ENCODE assay signal across 13 cellular contexts in the genomic region with DNA sequence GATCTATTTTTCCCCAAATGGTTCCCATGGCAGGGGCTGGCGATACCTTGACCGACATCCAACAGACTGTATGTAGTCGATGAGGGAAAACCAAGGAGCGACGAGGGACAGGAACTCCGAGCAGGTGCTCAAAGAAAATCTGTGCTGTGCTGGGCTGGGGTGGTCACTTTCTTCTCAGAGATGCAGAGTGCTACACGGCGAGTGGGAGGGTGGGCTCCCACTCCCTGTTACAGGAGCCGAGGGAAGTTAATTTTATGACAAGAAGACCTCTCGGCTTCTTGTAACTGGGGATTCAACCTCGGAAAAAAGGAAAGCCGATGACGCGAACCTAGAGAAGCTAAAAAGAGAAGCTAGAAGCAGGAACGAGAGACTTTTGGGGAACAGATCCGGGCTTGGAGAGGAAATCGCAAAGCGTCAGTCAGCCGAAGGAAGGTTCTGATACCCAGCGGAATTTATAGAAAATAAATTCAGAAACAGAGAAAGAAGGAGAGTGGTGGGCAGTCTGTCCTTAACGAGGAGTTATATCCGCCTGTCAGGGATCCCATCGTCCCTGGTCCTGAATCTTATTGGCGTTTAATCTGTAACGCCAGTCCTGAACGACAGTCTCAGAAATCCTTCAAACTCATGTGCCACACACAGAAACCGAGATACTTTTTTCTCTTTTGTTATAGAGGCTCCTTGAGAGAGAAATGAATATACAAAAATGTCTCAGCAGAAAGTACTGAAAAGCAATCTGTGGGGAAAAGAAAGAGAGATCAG.
DNase-seq lines count a peak whose midpoint lies in the region; ATAC-seq and TF ChIP-seq lines count a peak whose summit lies in the region.
"Had no signal": no experiment of that assay in that cellular context is flagged by ENCODE, and none has a peak within 500 bp of the region (broad histone marks: within the 10 kb centered on the region; RNA-seq: fewer than 3 reads in every experiment).

No MANE protein-coding gene starts in this region.

- H3K4me1 Mint-ChIP-seq in chondrocyte (ENCODE audit: low read depth), result peaks cover 18% of the 10 kb centered on the region

- WGBS in mesodermal cell (ENCODE audit: insufficient coverage in 2 of 2), 2 experiments, result 3% methylated on average over 23 to 24 of the region's 27 CpGs

- no peak for DNase-seq in BJ (ENCODE audit: low read depth)
- no peak for DNase-seq in chondrocyte (ENCODE audit: low spot score)
- no peak for DNase-seq in NCI-H1105 (lab: John Stamatoyannopoulos, UW)
- DNase-seq in midbrain (lab: John Stamatoyannopoulos, UW), result no peak
- DNase-seq: DMS79 treated with DMSO at 0.1 percent for 48 hours; NCI-H2171; stimulated activated naive CD4-positive, alpha-beta T cell had no signal

- H3K36me3 ChIP-seq in BJ (ENCODE audit: control insufficient read depth, insufficient read depth, low read length) (no peaks in the 10 kb centered on the region), HEK293 (ENCODE audit: control insufficient read depth in 2 of 2, insufficient read depth in 1 of 2, low read length in 2 of 2) (no peaks in the 10 kb centered on the region), mesodermal cell (ENCODE audit: control insufficient read depth, insufficient read depth, low read length) (no peaks in the 10 kb centered on the region)

- H3K36me3 Mint-ChIP-seq in chondrocyte (ENCODE audit: low read depth), result no peaks in the 10 kb centered on the region

- TF ChIP-seq CTCF in BJ (IDR thresholded peaks at IDR 0.05; ENCODE audit: insufficient read depth, low read depth, low read length) (no peak), HEK293 (tag by site-specific recombination; IDR thresholded peaks at IDR 0.05) (no peak), chondrocyte (IDR thresholded peaks at IDR 0.05) (no peak)

- H3K9me3 ChIP-seq in HEK293 (ENCODE audit: control insufficient read depth, insufficient read depth, low read depth, low read length), result no peaks in the 10 kb centered on the region
- H3K9me3 ChIP-seq in mesodermal cell (ENCODE audit: control insufficient read depth, low read length), result no peaks in the 10 kb centered on the region

- CTCF ChIA-PET in BJ (lab: Yijun Ruan, JAX), result no interaction called here
- CTCF ChIA-PET in HEK293 (lab: Yijun Ruan, JAX), result interaction anchor here (0.6 kb wide), 1 partner anchor 149 kb away, joined by 3 read pairs; no protein-coding TSS in a partner anchor

- H3K27ac Mint-ChIP-seq in chondrocyte (ENCODE audit: unreplicated experiment), result peak overlapping the region; percentile 70
- H3K27ac Mint-ChIP-seq: dendritic cell treated with granulocyte-macrophage colony-stimulating factor and Interleukin-4, amounts not matched to agents 40 ng/mL and 50 ng/mL, for 4 days had no signal

- peaks cover 3% of the 10 kb centered on the region for H3K9me3 Mint-ChIP-seq in chondrocyte (ENCODE audit: low read depth)

- H3K27ac ChIP-seq in HEK293 (ENCODE audit: extremely low read depth, low read depth, low read length), result peak overlapping the region; percentile 67
- no peak overlapping the region for H3K27ac ChIP-seq in mesodermal cell (ENCODE audit: low read depth, low read length, severe bottlenecking)

- ATAC-seq in GM21723 (IDR thresholded peaks at IDR 0.05; ENCODE audit: unreplicated experiment) (no peak), HG03439 (IDR thresholded peaks at IDR 0.05; ENCODE audit: unreplicated experiment) (no peak)
- ATAC-seq: left lobe of liver had no signal

- peaks cover 15% of the 10 kb centered on the region for H3K27me3 Mint-ChIP-seq in chondrocyte (ENCODE audit: low read depth)

- H3K4me3 Mint-ChIP-seq in chondrocyte (ENCODE audit: unreplicated experiment), result peak overlapping the region; percentile 79
- H3K4me3 Mint-ChIP-seq: dendritic cell treated with granulocyte-macrophage colony-stimulating factor and Interleukin-4, amounts not matched to agents 40 ng/mL and 50 ng/mL, for 4 days had no signal

- no peaks in the 10 kb centered on the region; the same call in 1 of the 2 replicates for H3K4me1 ChIP-seq in HEK293 (ENCODE audit: control insufficient read depth, insufficient read depth, low read length)
- peaks cover 6% of the 10 kb centered on the region for H3K4me1 ChIP-seq in mesodermal cell (ENCODE audit: control insufficient read depth, insufficient read depth, low read length, poor library complexity, severe bottlenecking)

- POLR2A ChIA-PET in BJ (lab: Charles Lee) (no interaction called here), HEK293 (lab: Yijun Ruan, JAX) (interaction anchor here (1.5 kb wide), 1 partner anchor 84 kb away, joined by 5 read pairs; a partner anchor contains a TSS)

- H3K4me3 ChIP-seq in BJ (ENCODE audit: low read depth, low read length) (peak overlapping the region; percentile 23), HEK293 (ENCODE audit: low read depth, low read length) (peak overlapping the region; percentile 48), mesodermal cell (ENCODE audit: extremely low read depth, insufficient read depth, low read length, poor library complexity, severe bottlenecking) (peak overlapping the region; percentile 33)

- no peaks in the 10 kb centered on the region for H3K27me3 ChIP-seq in BJ (ENCODE audit: control insufficient read depth, insufficient read depth, low read length)

TF ChIP-seq in HEK293, 187 proteins besides CTCF, POLR2A, EP300 and RAD21 (continues in another document):
- TF ChIP-seq ZNF416 (tag by site-specific recombination; IDR thresholded peaks at IDR 0.05) (no peak), PRDM1 (tag by site-specific recombination; IDR thresholded peaks at IDR 0.05) (0 out of 2 replicates have a peak, but pooled peaks have one; percentile 16), EGR2 (tag by site-specific recombination; IDR thresholded peaks at IDR 0.05; ENCODE audit: low read depth) (peak; percentile 14; the same call in 1 of the 2 replicates), ZFHX2 (tag by site-specific recombination; conservative IDR thresholded peaks at IDR 0.05) (peak; percentile 46), ZFP37 (tag by site-specific recombination; IDR thresholded peaks at IDR 0.05) (no peak), ZFP41 (tag by site-specific recombination; IDR thresholded peaks at IDR 0.05; ENCODE audit: borderline replicate concordance) (no peak), ZNF335 (tag by site-specific recombination; conservative IDR thresholded peaks at IDR 0.05) (peak; percentile 57), ZNF311 (tag by site-specific recombination; IDR thresholded peaks at IDR 0.05; ENCODE audit: borderline replicate concordance) (no peak), ZNF76 (tag by site-specific recombination; IDR thresholded peaks at IDR 0.05; ENCODE audit: borderline replicate concordance, low read depth) (no peak)
- TF ChIP-seq, protein P1, sequence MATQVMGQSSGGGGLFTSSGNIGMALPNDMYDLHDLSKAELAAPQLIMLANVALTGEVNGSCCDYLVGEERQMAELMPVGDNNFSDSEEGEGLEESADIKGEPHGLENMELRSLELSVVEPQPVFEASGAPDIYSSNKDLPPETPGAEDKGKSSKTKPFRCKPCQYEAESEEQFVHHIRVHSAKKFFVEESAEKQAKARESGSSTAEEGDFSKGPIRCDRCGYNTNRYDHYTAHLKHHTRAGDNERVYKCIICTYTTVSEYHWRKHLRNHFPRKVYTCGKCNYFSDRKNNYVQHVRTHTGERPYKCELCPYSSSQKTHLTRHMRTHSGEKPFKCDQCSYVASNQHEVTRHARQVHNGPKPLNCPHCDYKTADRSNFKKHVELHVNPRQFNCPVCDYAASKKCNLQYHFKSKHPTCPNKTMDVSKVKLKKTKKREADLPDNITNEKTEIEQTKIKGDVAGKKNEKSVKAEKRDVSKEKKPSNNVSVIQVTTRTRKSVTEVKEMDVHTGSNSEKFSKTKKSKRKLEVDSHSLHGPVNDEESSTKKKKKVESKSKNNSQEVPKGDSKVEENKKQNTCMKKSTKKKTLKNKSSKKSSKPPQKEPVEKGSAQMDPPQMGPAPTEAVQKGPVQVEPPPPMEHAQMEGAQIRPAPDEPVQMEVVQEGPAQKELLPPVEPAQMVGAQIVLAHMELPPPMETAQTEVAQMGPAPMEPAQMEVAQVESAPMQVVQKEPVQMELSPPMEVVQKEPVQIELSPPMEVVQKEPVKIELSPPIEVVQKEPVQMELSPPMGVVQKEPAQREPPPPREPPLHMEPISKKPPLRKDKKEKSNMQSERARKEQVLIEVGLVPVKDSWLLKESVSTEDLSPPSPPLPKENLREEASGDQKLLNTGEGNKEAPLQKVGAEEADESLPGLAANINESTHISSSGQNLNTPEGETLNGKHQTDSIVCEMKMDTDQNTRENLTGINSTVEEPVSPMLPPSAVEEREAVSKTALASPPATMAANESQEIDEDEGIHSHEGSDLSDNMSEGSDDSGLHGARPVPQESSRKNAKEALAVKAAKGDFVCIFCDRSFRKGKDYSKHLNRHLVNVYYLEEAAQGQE (tag by site-specific recombination; IDR thresholded peaks at IDR 0.05), result peak; percentile 67
- TF ChIP-seq, protein P2, sequence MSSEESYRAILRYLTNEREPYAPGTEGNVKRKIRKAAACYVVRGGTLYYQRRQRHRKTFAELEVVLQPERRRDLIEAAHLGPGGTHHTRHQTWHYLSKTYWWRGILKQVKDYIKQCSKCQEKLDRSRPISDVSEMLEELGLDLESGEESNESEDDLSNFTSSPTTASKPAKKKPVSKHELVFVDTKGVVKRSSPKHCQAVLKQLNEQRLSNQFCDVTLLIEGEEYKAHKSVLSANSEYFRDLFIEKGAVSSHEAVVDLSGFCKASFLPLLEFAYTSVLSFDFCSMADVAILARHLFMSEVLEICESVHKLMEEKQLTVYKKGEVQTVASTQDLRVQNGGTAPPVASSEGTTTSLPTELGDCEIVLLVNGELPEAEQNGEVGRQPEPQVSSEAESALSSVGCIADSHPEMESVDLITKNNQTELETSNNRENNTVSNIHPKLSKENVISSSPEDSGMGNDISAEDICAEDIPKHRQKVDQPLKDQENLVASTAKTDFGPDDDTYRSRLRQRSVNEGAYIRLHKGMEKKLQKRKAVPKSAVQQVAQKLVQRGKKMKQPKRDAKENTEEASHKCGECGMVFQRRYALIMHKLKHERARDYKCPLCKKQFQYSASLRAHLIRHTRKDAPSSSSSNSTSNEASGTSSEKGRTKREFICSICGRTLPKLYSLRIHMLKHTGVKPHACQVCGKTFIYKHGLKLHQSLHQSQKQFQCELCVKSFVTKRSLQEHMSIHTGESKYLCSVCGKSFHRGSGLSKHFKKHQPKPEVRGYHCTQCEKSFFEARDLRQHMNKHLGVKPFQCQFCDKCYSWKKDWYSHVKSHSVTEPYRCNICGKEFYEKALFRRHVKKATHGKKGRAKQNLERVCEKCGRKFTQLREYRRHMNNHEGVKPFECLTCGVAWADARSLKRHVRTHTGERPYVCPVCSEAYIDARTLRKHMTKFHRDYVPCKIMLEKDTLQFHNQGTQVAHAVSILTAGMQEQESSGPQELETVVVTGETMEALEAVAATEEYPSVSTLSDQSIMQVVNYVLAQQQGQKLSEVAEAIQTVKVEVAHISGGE (tag by site-specific recombination; conservative IDR thresholded peaks at IDR 0.05; ENCODE audit: low read depth), result peak; percentile 50
